Comparison of ENCODE assay signal across 33 cellular contexts in genomic region chr6:56154076-56154475, GRCh38.
DNase-seq lines count a peak whose midpoint lies in the region; ATAC-seq, FAIRE-seq and TF ChIP-seq lines count a peak whose summit lies in the region.
"Had no signal": no experiment of that assay in that cellular context is flagged by ENCODE, and none has a peak within 500 bp of the region (broad histone marks: within the 10 kb centered on the region; RNA-seq: fewer than 3 reads in every experiment).

No MANE protein-coding gene starts in this region.

- peaks cover 23% of the 10 kb centered on the region for H3K4me1 ChIP-seq in HepG2 (ENCODE audit: insufficient read depth, low read length)
- H3K4me1 ChIP-seq in right lobe of liver = no peaks in the 10 kb centered on the region
- peaks cover 2% of the 10 kb centered on the region; the same call in 1 of the 2 replicates for H3K4me1 ChIP-seq in HEK293 (ENCODE audit: control insufficient read depth, insufficient read depth, low read length)
- no peaks in the 10 kb centered on the region for H3K4me1 ChIP-seq in K562 (replicated peaks in 1 of 2; ENCODE audit: control insufficient read depth in 2 of 2, insufficient read depth in 2 of 2, low read length in 2 of 2)
- H3K4me1 ChIP-seq in esophagus muscularis mucosa = no peaks in the 10 kb centered on the region
- H3K4me1 ChIP-seq: BE2C; BLaER1; BLaER1 treated with 17β-estradiol and CSF1 and Interleukin-3, amounts not matched to agents 10 nM and 100 nM; Caco-2 had no signal

- H3K9me3 ChIP-seq in HepG2 (ENCODE audit: low read length) (peaks cover 8% of the 10 kb centered on the region), right lobe of liver (no peaks in the 10 kb centered on the region), HEK293 (ENCODE audit: control insufficient read depth, insufficient read depth, low read depth, low read length) (no peaks in the 10 kb centered on the region), K562 (replicated peaks; ENCODE audit: control insufficient read depth, insufficient read depth, low read depth, low read length) (no peaks in the 10 kb centered on the region), esophagus muscularis mucosa (peaks cover 0 to 12% (median 10%) of the 10 kb centered on the region in 4 donors)
- H3K9me3 ChIP-seq: A549, BE2C, BLaER1, Caco-2 had no signal

- DNase-seq in HepG2 (ENCODE audit: low spot score) (no peak), right lobe of liver (no peak), K562 (ENCODE audit: extremely low read depth in 1 of 4, low spot score in 3 of 4) (no peak), NCI-H1417 treated with DMSO at 0.1 percent for 48 hours (lab: John Stamatoyannopoulos, UW) (no peak), esophagus muscularis mucosa (ENCODE audit: extremely low spot score) (no peak)
- DNase-seq: 8988T; ACHN; AML-193; BE2C; C1 segment of cervical spinal cord; Caco-2; Calu3; CD4-positive, alpha-beta memory T cell; CD4-positive, alpha-beta T cell; CD4-positive, CD25-positive, alpha-beta regulatory T cell; CD8-positive, alpha-beta memory T cell; CD8-positive, alpha-beta T cell; COR-L47; DMS 273 treated with DMSO at 0.1 percent for 48 hours; DMS153; DMS53; DMS79; DMS79 treated with DMSO at 0.1 percent for 48 hours; DND-41; EL had no signal

- no peaks in the 10 kb centered on the region for H3K9me1 ChIP-seq in K562 (ENCODE audit: control insufficient read depth, insufficient read depth, low read length)

- H3K27me3 ChIP-seq in HepG2 (ENCODE audit: control insufficient read depth in 1 of 2, insufficient read depth in 2 of 2, low read length in 2 of 2) (no peaks in the 10 kb centered on the region), right lobe of liver (no peaks in the 10 kb centered on the region), K562 (ENCODE audit: control insufficient read depth in 2 of 2, insufficient read depth in 2 of 2, low read length in 2 of 2) (no peaks in the 10 kb centered on the region), esophagus muscularis mucosa (no peaks in the 10 kb centered on the region)
- H3K27me3 ChIP-seq: BE2C; BLaER1; BLaER1 treated with 17β-estradiol and CSF1 and Interleukin-3, amounts not matched to agents 10 nM and 100 nM had no signal

- ATAC-seq in HepG2 = no peak
- no peak for ATAC-seq in right lobe of liver
- no peak for ATAC-seq in K562
- ATAC-seq: A549; CD8-positive, alpha-beta T cell had no signal

- H3K79me2 ChIP-seq in HepG2 (ENCODE audit: insufficient read depth, low read length) = no peaks in the 10 kb centered on the region
- no peaks in the 10 kb centered on the region for H3K79me2 ChIP-seq in K562 (ENCODE audit: control insufficient read depth, insufficient read depth, low read length)

- intact Hi-C loops in HepG2 (cut with micrococcal nuclease; ENCODE audit: unreplicated experiment) (loop anchor here (10.0 kb wide), 1 partner anchor 59 kb away; no protein-coding TSS in a partner anchor), right lobe of liver (cut with DNase I) (no loop called here), K562 (cut with micrococcal nuclease) (no loop called here), esophagus muscularis mucosa (cut with DNase I) (no loop called here)

- H3K27ac ChIP-seq in HepG2 (ENCODE audit: extremely low read length, insufficient read depth, low read length) (no peak overlapping the region), right lobe of liver (no peak overlapping the region), HEK293 (ENCODE audit: extremely low read depth, low read depth, low read length) (no peak overlapping the region), K562 (ENCODE audit: extremely low read depth, low read depth, low read length) (no peak overlapping the region), esophagus muscularis mucosa (replicated peaks in 1 of 4) (no peak overlapping the region)
- H3K27ac ChIP-seq: 22Rv1; A549; BLaER1; BLaER1 treated with 17β-estradiol and CSF1 and Interleukin-3, amounts not matched to agents 10 nM and 100 nM; C4-2B had no signal

- H4K20me1 ChIP-seq in HepG2 (ENCODE audit: insufficient read depth, low read length) = no peaks in the 10 kb centered on the region
- no peaks in the 10 kb centered on the region for H4K20me1 ChIP-seq in K562 (replicated peaks; ENCODE audit: control insufficient read depth, insufficient read depth, low read length)
- H4K20me1 ChIP-seq: BLaER1; BLaER1 treated with 17β-estradiol and CSF1 and Interleukin-3, amounts not matched to agents 10 nM and 100 nM had no signal

- in situ Hi-C loops in HepG2 (cut with HindIII; ENCODE audit: extremely low pct_ligation_motif_present, low pct_unique_long_range_greater_than_20kb) (no loop called here), K562 (cut with MboI) (no loop called here)

- FAIRE-seq in HepG2 (lab: Jason Lieb, UNC) = no peak
- no peak for FAIRE-seq in K562 (lab: Jason Lieb, UNC)
- FAIRE-seq: A204.1, A549, D721Med had no signal

- no peak overlapping the region for H3K4me3 ChIP-seq in HepG2 (replicated peaks in 1 of 3; ENCODE audit: insufficient read depth in 1 of 3, low read depth in 2 of 3, low read length in 3 of 3)
- no peak overlapping the region for H3K4me3 ChIP-seq in right lobe of liver
- no peak overlapping the region for H3K4me3 ChIP-seq in HEK293 (ENCODE audit: low read depth, low read length)
- no peak overlapping the region for H3K4me3 ChIP-seq in K562
- no peak overlapping the region for H3K4me3 ChIP-seq in esophagus muscularis mucosa
- H3K4me3 ChIP-seq: A549; BLaER1; BLaER1 treated with 17β-estradiol and CSF1 and Interleukin-3, amounts not matched to agents 10 nM and 100 nM had no signal

- no peak overlapping the region for H3K9ac ChIP-seq in HepG2 (ENCODE audit: insufficient read depth, low read depth, low read length)
- no peak overlapping the region for H3K9ac ChIP-seq in K562 (ENCODE audit: insufficient read depth in 1 of 2, low read depth in 2 of 2, low read length in 2 of 2)
- H3K9ac ChIP-seq: BLaER1; BLaER1 treated with 17β-estradiol and CSF1 and Interleukin-3, amounts not matched to agents 10 nM and 100 nM had no signal

- TF ChIP-seq POLR2A in HepG2 (IDR thresholded peaks at IDR 0.05; ENCODE audit: insufficient read depth in 1 of 2, low read depth in 2 of 2, low read length in 2 of 2) (no peak), right lobe of liver (IDR thresholded peaks at IDR 0.05) (no peak), K562 (conservative IDR thresholded peaks at IDR 0.05) (no peak), esophagus muscularis mucosa (IDR thresholded peaks at IDR 0.05; ENCODE audit: low read depth) (no peak)

- TF ChIP-seq RAD21 in HepG2 (CRISPR knock-in tag; IDR thresholded peaks at IDR 0.05) (no peak), K562 (CRISPR knock-in tag; conservative IDR thresholded peaks at IDR 0.05 in 1 of 2, IDR thresholded peaks at IDR 0.05 in 1 of 2) (no peak)

- H3K4me2 ChIP-seq in HepG2 (ENCODE audit: low read depth, low read length) = no peak overlapping the region
- H3K4me2 ChIP-seq in K562 (ENCODE audit: insufficient read depth, low read length) = no peak overlapping the region
- H3K4me2 ChIP-seq: A549; BLaER1; BLaER1 treated with 17β-estradiol and CSF1 and Interleukin-3, amounts not matched to agents 10 nM and 100 nM had no signal

- POLR2A ChIA-PET in HepG2 (lab: Yijun Ruan, JAX) = no interaction called here
- POLR2A ChIA-PET in HEK293 (lab: Yijun Ruan, JAX) = no interaction called here
- POLR2A ChIA-PET in K562 (lab: Yijun Ruan, JAX) = no interaction called here

- BruUV-seq in HepG2 (replicated peaks; lab: Mats Ljungman, UMichigan) = no TSS peak
- BruUV-seq in K562 (replicated peaks; lab: Mats Ljungman, UMichigan) = no TSS peak

- TF ChIP-seq CTCF in HepG2 (CRISPR knock-in tag; IDR thresholded peaks at IDR 0.05) (no peak), right lobe of liver (IDR thresholded peaks at IDR 0.05) (no peak), HEK293 (tag by site-specific recombination; IDR thresholded peaks at IDR 0.05) (no peak), K562 (IDR thresholded peaks at IDR 0.05 in 2 of 3, conservative IDR thresholded peaks at IDR 0.05 in 1 of 3; ENCODE audit: insufficient read depth in 2 of 3, low read depth in 1 of 3, low read length in 3 of 3) (no peak), esophagus muscularis mucosa (IDR thresholded peaks at IDR 0.05) (no peak)

- no peaks in the 10 kb centered on the region for H3K36me3 ChIP-seq in HepG2 (replicated peaks in 1 of 2; ENCODE audit: control insufficient read depth in 1 of 2, insufficient read depth in 2 of 2, low read length in 2 of 2)
- no peaks in the 10 kb centered on the region for H3K36me3 ChIP-seq in right lobe of liver
- no peaks in the 10 kb centered on the region for H3K36me3 ChIP-seq in HEK293 (ENCODE audit: control insufficient read depth in 2 of 2, insufficient read depth in 1 of 2, low read length in 2 of 2)
- H3K36me3 ChIP-seq in K562 (ENCODE audit: control insufficient read depth, insufficient read depth, low read length) = no peaks in the 10 kb centered on the region
- peaks cover 0 to 14% (median 4%) of the 10 kb centered on the region in 4 donors for H3K36me3 ChIP-seq in esophagus muscularis mucosa
- H3K36me3 ChIP-seq: BE2C; BLaER1; BLaER1 treated with 17β-estradiol and CSF1 and Interleukin-3, amounts not matched to agents 10 nM and 100 nM had no signal

- CTCF ChIA-PET in HepG2 (lab: Yijun Ruan, JAX; ENCODE audit: low intra/inter-chr PET ratio, low total read pairs) = no interaction called here
- CTCF ChIA-PET in HEK293 (lab: Yijun Ruan, JAX) = no interaction called here
- CTCF ChIA-PET in K562 (lab: Yijun Ruan, JAX; ENCODE audit: low intra/inter-chr PET ratio) = no interaction called here

- TF ChIP-seq EP300 in HepG2 (IDR thresholded peaks at IDR 0.05; ENCODE audit: low read depth in 2 of 2, low read length in 2 of 2) (no peak), HepG2 (CRISPR knock-in tag; IDR thresholded peaks at IDR 0.05; ENCODE audit: borderline replicate concordance) (no peak), K562 (IDR thresholded peaks at IDR 0.05; ENCODE audit: low read length) (no peak), esophagus muscularis mucosa (IDR thresholded peaks at IDR 0.05) (no peak)

- H2AFZ ChIP-seq in HepG2 (ENCODE audit: low read length) (no peak overlapping the region), K562 (ENCODE audit: low read depth, low read length) (no peak overlapping the region)

TF ChIP-seq in HepG2, 621 proteins besides CTCF, POLR2A, EP300 and RAD21:
- TF ChIP-seq ZNF564 (CRISPR knock-in tag; IDR thresholded peaks at IDR 0.05) = peak; percentile 100
- TF ChIP-seq NCOA2 (CRISPR knock-in tag; IDR thresholded peaks at IDR 0.05) = no peak

TF ChIP-seq in HEK293, 187 proteins besides CTCF, POLR2A, EP300 and RAD21 (continues in another document):
- TF ChIP-seq ZNF670 (tag by site-specific recombination; IDR thresholded peaks at IDR 0.05; ENCODE audit: low read depth) (no peak), ZNF785 (tag by site-specific recombination; IDR thresholded peaks at IDR 0.05) (no peak), ZNF510 (tag by site-specific recombination; IDR thresholded peaks at IDR 0.05; ENCODE audit: insufficient replicate concordance) (no peak), SETDB1 (IDR thresholded peaks at IDR 0.05; ENCODE audit: insufficient read length, low read length) (peak; percentile 48)

TF ChIP-seq in K562, 482 proteins besides CTCF, POLR2A, EP300 and RAD21:
- TF ChIP-seq ZNF766 (CRISPR knock-in tag; conservative IDR thresholded peaks at IDR 0.05) (peak; percentile 66), MEIS2 (IDR thresholded peaks at IDR 0.05; ENCODE audit: partially characterized antibody) (no peak)

Comparison
In these comparisons a context has a peak if more than half of its experiments do, and no peak if none do; other contexts are left out.
1. Of the 241 proteins assayed by ChIP-seq in both HepG2 and K562: peak only in HepG2: none; only in K562: ZNF766; in both: none; in neither: 240.